8 cellular contexts compared by ENCODE assay signal in genomic region chr21:42892931-42893660, GRCh38. TPM values are rescaled to one million over a fixed set of nuclear protein-coding genes. Genes with fewer than 3 reads are reported as not detected.
DNase-seq lines count a peak whose midpoint lies in the region; ATAC-seq and TF ChIP-seq lines count a peak whose summit lies in the region.

Gene NDUFV3 (plus strand): TSS chr21:42893309. CDS start chr21:42893334, 25 bp downstream.

- ATAC-seq in GM18502 (IDR thresholded peaks at IDR 0.05; ENCODE audit: poor library complexity, unreplicated experiment) (peak; percentile 91), HG02970 (IDR thresholded peaks at IDR 0.05; ENCODE audit: low FRiP score, unreplicated experiment) (peak; percentile 92), right cardiac atrium (peak; percentile 99)

- DNase-seq in NCI-H1930 (lab: John Stamatoyannopoulos, UW) (peak; percentile 94 to 98), ascending aorta (ENCODE audit: low spot score in 2 of 2) (peak; percentile 99 to 100), right cardiac atrium (peak; percentile 100), putamen (ENCODE audit: low spot score) (peak; percentile 99), vagina (ENCODE audit: extremely low spot score in 2 of 2) (peak; percentile 99 to 100)
- DNase-seq in T-helper 2 cell treated with Interferon-gamma antibody and Interleukin-4, amounts not matched to agents 5 μg/mL and 100 μg/mL, for 36 hours (ENCODE audit: low spot score), result peak; percentile 99

- H3K27me3 ChIP-seq in ascending aorta (no peaks in the 10 kb centered on the region), right cardiac atrium (ENCODE audit: control insufficient read depth, insufficient read depth) (no peaks in the 10 kb centered on the region), vagina (no peaks in the 10 kb centered on the region)

- intact Hi-C loops in ascending aorta (cut with DNase I) (loop anchor here (1.0 to 2.0 kb wide), 3 partner anchors 14 to 81 kb away; partner anchors contain the start of genes PKNOX1 and WDR4), right cardiac atrium (cut with DNase I) (no loop called here), vagina (cut with DNase I) (no loop called here)

- H3K4me3 ChIP-seq in ascending aorta (peak within 1 kb of the TSS; percentile 87 to 91), right cardiac atrium (ENCODE audit: low read length) (peak within 1 kb of the TSS; percentile 44), vagina (peak within 1 kb of the TSS; percentile 68 to 76)

- peaks cover 8 to 16% of the 10 kb centered on the region in 2 donors for H3K36me3 ChIP-seq in ascending aorta
- peaks cover 0 to 17% of the 10 kb centered on the region in 2 donors for H3K36me3 ChIP-seq in vagina

- peaks cover 12% of the 10 kb centered on the region for H3K36me3 Mint-ChIP-seq in T-helper 2 cell treated with Interferon-gamma antibody and Interleukin-4, amounts not matched to agents 5 μg/mL and 100 μg/mL, for 36 hours (ENCODE audit: low read depth)

- H3K9me3 Mint-ChIP-seq in T-helper 2 cell treated with Interferon-gamma antibody and Interleukin-4, amounts not matched to agents 5 μg/mL and 100 μg/mL, for 36 hours, result no peaks in the 10 kb centered on the region

- H3K4me3 Mint-ChIP-seq in T-helper 2 cell treated with Interferon-gamma antibody and Interleukin-4, amounts not matched to agents 5 μg/mL and 100 μg/mL, for 36 hours, result peak within 1 kb of the TSS; percentile 90

- TF ChIP-seq CTCF in ascending aorta (IDR thresholded peaks at IDR 0.05), result no peak
- TF ChIP-seq CTCF in vagina (IDR thresholded peaks at IDR 0.05), result peak in 2 of 3 experiments; percentile 9 to 25

- no peaks in the 10 kb centered on the region for H3K9me3 ChIP-seq in ascending aorta
- H3K9me3 ChIP-seq in right cardiac atrium (ENCODE audit: control insufficient read depth, low read length), result no peaks in the 10 kb centered on the region
- no peaks in the 10 kb centered on the region for H3K9me3 ChIP-seq in vagina

- WGBS in right cardiac atrium, result under 1% methylated on average over 77 of the region's 77 CpGs

- H3K27me3 Mint-ChIP-seq in T-helper 2 cell treated with Interferon-gamma antibody and Interleukin-4, amounts not matched to agents 5 μg/mL and 100 μg/mL, for 36 hours (ENCODE audit: low read depth), result no peaks in the 10 kb centered on the region

- peaks cover 0 to 3% of the 10 kb centered on the region in 2 donors for H3K4me1 ChIP-seq in ascending aorta
- peaks cover 5% of the 10 kb centered on the region for H3K4me1 ChIP-seq in right cardiac atrium (ENCODE audit: control insufficient read depth, insufficient read depth, low read length)
- peaks cover 16% of the 10 kb centered on the region for H3K4me1 ChIP-seq in vagina

- TF ChIP-seq POLR2A in vagina (IDR thresholded peaks at IDR 0.05), result peak; percentile 69 to 80

- H3K27ac ChIP-seq in ascending aorta (peak within 1 kb of the TSS; percentile 90 to 97), right cardiac atrium (ENCODE audit: low read length) (peak within 1 kb of the TSS; percentile 84), vagina (peak within 1 kb of the TSS; percentile 93)

- peaks cover 9% of the 10 kb centered on the region for H3K4me1 Mint-ChIP-seq in T-helper 2 cell treated with Interferon-gamma antibody and Interleukin-4, amounts not matched to agents 5 μg/mL and 100 μg/mL, for 36 hours (ENCODE audit: low read depth)

- peak within 1 kb of the TSS; percentile 93 for H3K27ac Mint-ChIP-seq in T-helper 2 cell treated with Interferon-gamma antibody and Interleukin-4, amounts not matched to agents 5 μg/mL and 100 μg/mL, for 36 hours

RNA-seq across cellular contexts. Expression of gene NDUFV3, which starts in this region (rescaled TPM):
- total RNA-seq in ascending aorta (60.7 TPM), right cardiac atrium (10 to 100 TPM; 48.0 to 52.2 (median 50.7) TPM), vagina (48.4 TPM)
- 45.4 TPM for polyA plus RNA-seq in right cardiac atrium

Comparison
In these comparisons a context has a peak if more than half of its experiments do, and no peak if none do; other contexts are left out.
1. Peak in every context shown above with its lines: DNase-seq, ATAC-seq, H3K4me3 ChIP-seq and H3K27ac ChIP-seq.
2. CTCF ChIP-seq: peak in vagina (2 of 3); none in ascending aorta (0 of 3).